8 cellular contexts compared by ENCODE assay signal in the genomic region with DNA sequence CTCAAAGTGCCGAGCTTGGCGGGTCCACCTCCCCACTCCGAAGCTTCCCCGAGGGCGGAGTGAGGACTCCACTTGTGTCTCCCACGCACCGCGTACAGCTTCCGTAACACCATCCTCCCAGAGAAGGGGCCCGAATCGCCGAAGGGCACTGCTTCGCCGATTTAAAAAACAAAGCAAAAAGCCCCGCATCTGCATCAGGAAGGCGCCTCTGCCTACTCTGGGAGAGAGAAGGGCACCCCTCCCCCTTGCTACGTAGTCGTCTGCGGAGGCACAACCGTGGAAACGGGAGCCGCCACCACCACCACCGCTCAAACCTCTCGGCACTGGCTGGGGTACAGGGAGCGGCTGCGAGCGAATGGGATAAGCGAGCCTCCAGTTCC. TPM values are rescaled to one million over a fixed set of nuclear protein-coding genes. Genes with fewer than 3 reads are reported as not detected.
DNase-seq lines count a peak whose midpoint lies in the region; ATAC-seq and TF ChIP-seq lines count a peak whose summit lies in the region.

No MANE protein-coding gene starts in this region.

- CTCF ChIA-PET in CD8-positive, alpha-beta T cell (lab: Charles Lee): interaction anchor here (1.1 to 2.0 kb wide), 6 partner anchors 18 to 107 kb away, joined by 3 to 10 read pairs (median 4); partner anchors contain the start of gene SENP5

- peak overlapping the region; percentile 87 for H3K4me3 ChIP-seq in CD8-positive, alpha-beta T cell (ENCODE audit: low read depth, low read length)
- peak overlapping the region; percentile 83 for H3K4me3 ChIP-seq in HL-60 (replicated peaks; ENCODE audit: insufficient read depth, low read length)
- peak overlapping the region; percentile 94 for H3K4me3 ChIP-seq in SU-DHL-6 (ENCODE audit: insufficient read depth, low read length, poor library complexity, severe bottlenecking)
- peak overlapping the region; percentile 96 for H3K4me3 ChIP-seq in iPS-11a (ENCODE audit: low read depth, low read length)

- peak overlapping the region; percentile 99 for H3K9ac ChIP-seq in SU-DHL-6 (ENCODE audit: low read length)

- POLR2A ChIA-PET in CD8-positive, alpha-beta T cell (lab: Charles Lee): interaction anchor here (0.5 to 2.5 kb wide), 15 partner anchors 8 to 844 kb away, joined by 3 to 38 read pairs (median 4); partner anchors contain the start of genes FBXO45, PAK2, PIGZ and SENP5

- peaks cover 18% of the 10 kb centered on the region for H3K4me1 ChIP-seq in CD8-positive, alpha-beta T cell (ENCODE audit: insufficient read depth, low read length)

- H3K27me3 ChIP-seq in CD8-positive, alpha-beta T cell (ENCODE audit: insufficient read depth, low read length): no peaks in the 10 kb centered on the region
- H3K27me3 ChIP-seq in HL-60 (ENCODE audit: insufficient read depth, poor library complexity, severe bottlenecking): no peaks in the 10 kb centered on the region
- H3K27me3 ChIP-seq in SU-DHL-6 (ENCODE audit: low read length): no peaks in the 10 kb centered on the region

- intact Hi-C loops in CD8-positive, alpha-beta T cell (cut with DNase I, micrococcal nuclease): loop anchor here (1.0 to 10.0 kb wide), 11 partner anchors 27 to 1005 kb away; partner anchors contain the start of genes SENP5 (in 2 of the 2), CEP19 (in 1 of the 2), DLG1 (in 1 of the 2) and FBXO45 (in 1 of the 2)

- H3K4me1 Mint-ChIP-seq in CD8-positive, alpha-beta T cell (ENCODE audit: low read depth): peaks cover 44% of the 10 kb centered on the region

- H3F3A ChIP-seq in SU-DHL-6 (ENCODE audit: insufficient read depth): peaks cover 14% of the 10 kb centered on the region

- no peaks in the 10 kb centered on the region for H3K9me3 ChIP-seq in CD8-positive, alpha-beta T cell (ENCODE audit: low read length)
- no peaks in the 10 kb centered on the region for H3K9me3 ChIP-seq in SU-DHL-6 (ENCODE audit: insufficient read depth, low read length)

- TF ChIP-seq CTCF in CD8-positive, alpha-beta T cell (IDR thresholded peaks at IDR 0.05): no peak
- no peak for TF ChIP-seq CTCF in HL-60 (IDR thresholded peaks at IDR 0.05; ENCODE audit: insufficient read depth, low read length)
- no peak for TF ChIP-seq CTCF in SU-DHL-6 (IDR thresholded peaks at IDR 0.05; ENCODE audit: insufficient read depth, low read length, poor library complexity, severe bottlenecking)

- H2AFZ ChIP-seq in SU-DHL-6 (ENCODE audit: low read depth, low read length, severe bottlenecking): peak overlapping the region; percentile 83

- peak overlapping the region; percentile 92 for H3K4me2 ChIP-seq in SU-DHL-6 (ENCODE audit: low read depth, low read length, poor library complexity, severe bottlenecking)

- H3K9me2 ChIP-seq in SU-DHL-6 (replicated peaks; ENCODE audit: insufficient read depth, low read length): no peaks in the 10 kb centered on the region

- WGBS in adipose tissue, 3 donors: 0% methylated on average over 28 of the region's 28 CpGs

- H3K27ac ChIP-seq in CD8-positive, alpha-beta T cell (ENCODE audit: low read depth, low read length): peak overlapping the region; percentile 95
- H3K27ac ChIP-seq in HL-60 (replicated peaks): peak overlapping the region; percentile 96
- peak overlapping the region; percentile 82 for H3K27ac ChIP-seq in SU-DHL-6 (ENCODE audit: low read depth, low read length)
- H3K27ac ChIP-seq in adipose tissue (ENCODE audit: low read depth, low read length): peak overlapping the region; percentile 70

- peak overlapping the region; percentile 97 for H3K27ac Mint-ChIP-seq in CD8-positive, alpha-beta T cell

- H3K27me3 Mint-ChIP-seq in CD8-positive, alpha-beta T cell (ENCODE audit: low read depth): no peaks in the 10 kb centered on the region

- H3K36me3 ChIP-seq in CD8-positive, alpha-beta T cell (ENCODE audit: insufficient read depth, low read length): peaks cover 18% of the 10 kb centered on the region
- peaks cover 18% of the 10 kb centered on the region; the same call in 1 of the 2 replicates for H3K36me3 ChIP-seq in SU-DHL-6 (ENCODE audit: low read length)

- peak in 6 of 7 experiments; percentile 22 to 67 (median 50) for DNase-seq in CD8-positive, alpha-beta T cell
- peak; percentile 48 to 65 for DNase-seq in HL-60 (ENCODE audit: low read depth in 1 of 2, low spot score in 1 of 2)
- peak; percentile 6 for DNase-seq in smooth muscle cell of the brain vasculature (ENCODE audit: low read depth, low spot score)
- DNase-seq in cerebellar nuclear complex (lab: John Stamatoyannopoulos, UW): no peak

- peaks cover 59% of the 10 kb centered on the region for H3K79me2 ChIP-seq in SU-DHL-6 (ENCODE audit: insufficient read depth, low read length)

- peaks cover 2% of the 10 kb centered on the region; the same call in 1 of the 2 replicates for H4K20me1 ChIP-seq in SU-DHL-6 (ENCODE audit: low read depth, low read length)

- peak; percentile 48 for ATAC-seq in CD8-positive, alpha-beta T cell
- peak; percentile 34 for ATAC-seq in GM19455 (IDR thresholded peaks at IDR 0.05; ENCODE audit: unreplicated experiment)

- H3K4me3 Mint-ChIP-seq in CD8-positive, alpha-beta T cell: peak overlapping the region; percentile 90

- H3K9me3 Mint-ChIP-seq in CD8-positive, alpha-beta T cell: no peaks in the 10 kb centered on the region

- peaks cover 58% of the 10 kb centered on the region for H3K36me3 Mint-ChIP-seq in CD8-positive, alpha-beta T cell

RNA-seq across cellular contexts. Expression of gene NCBP2, which starts 0.5 kb away (rescaled TPM):
- 10 to 100 TPM; 40.4 to 42.9 TPM for total RNA-seq in CD8-positive, alpha-beta T cell
- polyA plus RNA-seq in adipose tissue: 10 to 100 TPM; 20.1 to 74.8 (median 49.0) TPM

RNA-seq across cellular contexts. Expression of gene PIGZ, which starts 26.8 kb away (rescaled TPM):
- total RNA-seq in CD8-positive, alpha-beta T cell: not detected
- 1 to 10 TPM; 2.2 to 7.7 (median 5.8) TPM for polyA plus RNA-seq in adipose tissue

Comparison
In these comparisons a context has a peak if more than half of its experiments do, and no peak if none do; other contexts are left out.
1. DNase-seq: peak in CD8-positive, alpha-beta T cell (6 of 7), HL-60 (2 of 2) and smooth muscle cell of the brain vasculature (single experiment); none in cerebellar nuclear complex (0 of 2).
2. Peak in every context shown above with its lines, with median percentiles within 50 percentile points of each other: H3K27ac ChIP-seq and H3K4me3 ChIP-seq.